ENCODE assay signal across 1 cellular context in genomic region chr5:110054240-110054639, GRCh38.
TF ChIP-seq lines count a peak whose summit lies in the region.

No MANE protein-coding gene starts in this region.

TF ChIP-seq in IMR-90, 13 proteins besides CTCF, POLR2A, EP300 and RAD21 (continued from another document):
- TF ChIP-seq ELK1 (IDR thresholded peaks at IDR 0.05; ENCODE audit: borderline replicate concordance, low read depth, low read length) (no peak), FOS (IDR thresholded peaks at IDR 0.05; ENCODE audit: low read depth, low read length) (no peak), BHLHE40 (IDR thresholded peaks at IDR 0.05; ENCODE audit: low read depth, low read length) (no peak), RCOR1 (IDR thresholded peaks at IDR 0.05; ENCODE audit: insufficient replicate concordance, low read length) (no peak), MAZ (IDR thresholded peaks at IDR 0.05; ENCODE audit: borderline replicate concordance, low read depth, low read length) (no peak), MXI1 (IDR thresholded peaks at IDR 0.05; ENCODE audit: borderline replicate concordance, low read depth, low read length) (no peak)
